1 cellular context compared by ENCODE assay signal in the genomic region with DNA sequence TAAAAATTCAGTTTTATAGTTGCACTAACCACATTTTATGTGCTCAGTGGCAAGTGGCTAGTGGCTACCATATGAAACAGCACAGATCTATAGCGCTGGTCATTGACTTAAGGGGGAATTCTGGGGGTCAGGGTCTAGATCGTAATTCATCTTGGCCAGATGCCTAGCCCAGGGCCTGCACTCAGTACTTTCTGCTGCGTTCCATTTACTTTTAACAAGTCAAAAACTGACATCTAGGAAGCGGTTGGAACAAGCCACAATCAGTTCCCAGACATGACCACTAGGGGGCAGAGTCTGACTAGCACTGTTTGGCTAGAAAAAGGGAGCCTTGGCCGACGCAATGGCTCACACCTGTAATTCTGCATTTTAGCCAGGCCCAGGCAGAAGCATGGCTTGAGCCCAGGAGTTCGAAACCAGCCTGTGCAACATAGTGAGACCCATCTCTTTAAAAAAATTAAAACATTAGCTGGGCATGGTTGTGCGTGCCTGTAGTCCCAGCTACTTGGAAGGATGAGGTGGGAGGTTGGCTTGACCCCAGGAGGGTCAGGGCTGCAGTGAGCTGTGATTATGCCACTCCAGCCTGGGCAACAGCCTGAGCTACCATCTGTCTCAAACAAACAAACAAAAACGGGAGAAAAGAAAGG.
TF ChIP-seq lines count a peak whose summit lies in the region.

No MANE protein-coding gene starts in this region.

TF ChIP-seq in HepG2, 621 proteins besides CTCF, POLR2A, EP300 and RAD21 (continued from another document):
- TF ChIP-seq, protein P1, sequence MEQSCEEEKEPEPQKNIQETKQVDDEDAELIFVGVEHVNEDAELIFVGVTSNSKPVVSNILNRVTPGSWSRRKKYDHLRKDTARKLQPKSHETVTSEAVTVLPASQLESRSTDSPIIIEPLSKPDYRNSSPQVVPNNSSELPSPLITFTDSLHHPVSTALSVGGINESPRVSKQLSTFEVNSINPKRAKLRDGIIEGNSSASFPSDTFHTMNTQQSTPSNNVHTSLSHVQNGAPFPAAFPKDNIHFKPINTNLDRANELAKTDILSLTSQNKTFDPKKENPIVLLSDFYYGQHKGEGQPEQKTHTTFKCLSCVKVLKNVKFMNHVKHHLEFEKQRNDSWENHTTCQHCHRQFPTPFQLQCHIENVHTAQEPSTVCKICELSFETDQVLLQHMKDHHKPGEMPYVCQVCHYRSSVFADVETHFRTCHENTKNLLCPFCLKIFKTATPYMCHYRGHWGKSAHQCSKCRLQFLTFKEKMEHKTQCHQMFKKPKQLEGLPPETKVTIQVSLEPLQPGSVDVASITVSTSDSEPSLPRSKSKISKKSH (CRISPR knock-in tag; IDR thresholded peaks at IDR 0.05; ENCODE audit: borderline replicate concordance), result no peak
- peak; percentile 51; the same call in 1 of the 2 replicates for TF ChIP-seq ARID4A (CRISPR knock-in tag; IDR thresholded peaks at IDR 0.05; ENCODE audit: borderline replicate concordance)
- TF ChIP-seq ZBTB7A (CRISPR knock-in tag; IDR thresholded peaks at IDR 0.05), result 0 out of 2 replicates have a peak, but pooled peaks have one; percentile 43
- TF ChIP-seq, protein P2, sequence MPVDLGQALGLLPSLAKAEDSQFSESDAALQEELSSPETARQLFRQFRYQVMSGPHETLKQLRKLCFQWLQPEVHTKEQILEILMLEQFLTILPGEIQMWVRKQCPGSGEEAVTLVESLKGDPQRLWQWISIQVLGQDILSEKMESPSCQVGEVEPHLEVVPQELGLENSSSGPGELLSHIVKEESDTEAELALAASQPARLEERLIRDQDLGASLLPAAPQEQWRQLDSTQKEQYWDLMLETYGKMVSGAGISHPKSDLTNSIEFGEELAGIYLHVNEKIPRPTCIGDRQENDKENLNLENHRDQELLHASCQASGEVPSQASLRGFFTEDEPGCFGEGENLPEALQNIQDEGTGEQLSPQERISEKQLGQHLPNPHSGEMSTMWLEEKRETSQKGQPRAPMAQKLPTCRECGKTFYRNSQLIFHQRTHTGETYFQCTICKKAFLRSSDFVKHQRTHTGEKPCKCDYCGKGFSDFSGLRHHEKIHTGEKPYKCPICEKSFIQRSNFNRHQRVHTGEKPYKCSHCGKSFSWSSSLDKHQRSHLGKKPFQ (CRISPR knock-in tag; IDR thresholded peaks at IDR 0.05; ENCODE audit: insufficient replicate concordance), result peak; percentile 66
- peak; percentile 47 for TF ChIP-seq PAXIP1 (CRISPR knock-in tag; conservative IDR thresholded peaks at IDR 0.05)
- TF ChIP-seq JARID2 (CRISPR knock-in tag; IDR thresholded peaks at IDR 0.05; ENCODE audit: insufficient replicate concordance), result peak; percentile 76
- TF ChIP-seq ZSCAN25 (CRISPR knock-in tag; IDR thresholded peaks at IDR 0.05), result peak; percentile 92
- peak; percentile 76; the same call in 1 of the 2 replicates for TF ChIP-seq ZNF614 (CRISPR knock-in tag; IDR thresholded peaks at IDR 0.05; ENCODE audit: borderline replicate concordance)
TF ChIP-seq in HepG2: peak in this region for 225.
